12 cellular contexts compared by ENCODE assay signal in the genomic region with DNA sequence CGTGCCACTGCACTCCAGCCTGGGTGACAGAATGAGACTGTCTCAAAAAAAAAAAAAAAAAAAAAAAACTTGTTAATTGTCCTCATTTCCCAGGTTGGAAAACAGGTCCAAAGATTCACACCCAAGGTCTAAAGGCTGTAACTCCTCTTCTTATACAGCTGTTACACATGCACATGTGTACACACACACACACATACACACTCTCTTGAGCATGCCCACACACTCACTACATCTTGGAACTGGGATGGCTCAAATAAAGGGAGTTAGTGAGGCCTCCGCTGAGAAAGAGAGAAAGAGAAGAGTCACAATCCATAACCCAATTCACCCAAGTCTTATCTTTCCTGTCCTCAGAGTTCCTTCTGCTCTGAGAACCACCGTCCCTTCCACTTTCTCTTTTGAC. TPM values are rescaled to one million over a fixed set of nuclear protein-coding genes. Genes with fewer than 3 reads are reported as not detected.
DNase-seq lines count a peak whose midpoint lies in the region; ATAC-seq and TF ChIP-seq lines count a peak whose summit lies in the region.
"Had no signal": no experiment of that assay in that cellular context is flagged by ENCODE, and none has a peak within 500 bp of the region (broad histone marks: within the 10 kb centered on the region; RNA-seq: fewer than 3 reads in every experiment).

No MANE protein-coding gene starts in this region.

- CTCF ChIA-PET in naive thymus-derived CD4-positive, alpha-beta T cell (lab: Charles Lee), result interaction anchor here (0.9 to 15.9 kb wide), 10 partner anchors 9 to 106 kb away, joined by 3 to 411 read pairs (median 9); partner anchors contain the start of genes HLA-DMA, PSMB9, TAP1 and TAP2

- peaks cover 0 to 3% (median 0%) of the 10 kb centered on the region in 11 donors for H3K9me3 Mint-ChIP-seq in naive thymus-derived CD4-positive, alpha-beta T cell

- H3F3A ChIP-seq in DOHH2 (ENCODE audit: control insufficient read depth, insufficient read depth) (peaks cover 68% of the 10 kb centered on the region), SU-DHL-6 (ENCODE audit: insufficient read depth) (peaks cover 80% of the 10 kb centered on the region)

- peaks cover 0 to 5% (median 0%) of the 10 kb centered on the region in 5 donors for H3K36me3 Mint-ChIP-seq in naive thymus-derived CD4-positive, alpha-beta T cell

- no peaks in the 10 kb centered on the region for H3K27me3 ChIP-seq in DOHH2 (ENCODE audit: control insufficient read depth, low read length)
- no peaks in the 10 kb centered on the region for H3K27me3 ChIP-seq in SU-DHL-6 (ENCODE audit: low read length)
- no peaks in the 10 kb centered on the region for H3K27me3 ChIP-seq in naive thymus-derived CD4-positive, alpha-beta T cell (ENCODE audit: control insufficient read depth in 2 of 2, insufficient read depth in 2 of 2, low read length in 2 of 2)
- H3K27me3 ChIP-seq: body of pancreas had no signal

- H3K9me3 ChIP-seq in DOHH2 (ENCODE audit: control insufficient read depth, insufficient read depth, low read length) (peaks cover 8% of the 10 kb centered on the region; the same call in 1 of the 2 replicates), SU-DHL-6 (ENCODE audit: insufficient read depth, low read length) (no peaks in the 10 kb centered on the region)
- H3K9me3 ChIP-seq in naive thymus-derived CD4-positive, alpha-beta T cell (ENCODE audit: control insufficient read depth in 2 of 3, low read length in 3 of 3), result no peaks in the 10 kb centered on the region
- H3K9me3 ChIP-seq: body of pancreas, esophagus squamous epithelium had no signal

- intact Hi-C loops in naive thymus-derived CD4-positive, alpha-beta T cell (cut with micrococcal nuclease), result loop anchor here (1.0 kb wide), 2 partner anchors 9 kb away; partner anchors contain the start of gene HLA-DMA (in 1 of the 2)

- H3K4me3 ChIP-seq in DOHH2 (ENCODE audit: low read length) (peak overlapping the region; percentile 90), SU-DHL-6 (ENCODE audit: insufficient read depth, low read length, poor library complexity, severe bottlenecking) (peak overlapping the region; percentile 46)
- peak overlapping the region; percentile 36 for H3K4me3 ChIP-seq in naive thymus-derived CD4-positive, alpha-beta T cell (ENCODE audit: low read length)
- H3K4me3 ChIP-seq: body of pancreas had no signal

- H3K79me2 ChIP-seq in DOHH2 (ENCODE audit: control insufficient read depth, low read length) (peaks cover 46% of the 10 kb centered on the region), SU-DHL-6 (ENCODE audit: insufficient read depth, low read length) (peaks cover 38% of the 10 kb centered on the region)

- no peaks in the 10 kb centered on the region for H3K27me3 Mint-ChIP-seq in naive thymus-derived CD4-positive, alpha-beta T cell

- peak overlapping the region; percentile 85 to 98 (median 97) for H3K27ac Mint-ChIP-seq in naive thymus-derived CD4-positive, alpha-beta T cell

- DNase-seq in naive thymus-derived CD4-positive, alpha-beta T cell, result no peak
- DNase-seq in NCI-H1930 (lab: John Stamatoyannopoulos, UW) (no peak), SHP77 (lab: John Stamatoyannopoulos, UW) (no peak), H4 (ENCODE audit: low spot score) (no peak)
- DNase-seq: activated CD4-positive, CD25-positive, alpha-beta regulatory T cell treated with anti-CD3 and anti-CD28 coated beads, Interleukin-2, amount 50 U/mL, for 72 hours; EL; esophagus squamous epithelium; occipital lobe had no signal

- H3K4me1 ChIP-seq in DOHH2 (ENCODE audit: control insufficient read depth, low read length), result peaks cover 87% of the 10 kb centered on the region
- H3K4me1 ChIP-seq in naive thymus-derived CD4-positive, alpha-beta T cell (ENCODE audit: control insufficient read depth in 2 of 2, insufficient read depth in 2 of 2, low read length in 2 of 2), result peaks cover 55% of the 10 kb centered on the region in 2 donors

- H3K4me1 Mint-ChIP-seq in naive thymus-derived CD4-positive, alpha-beta T cell, result peaks cover 56 to 83% (median 73%) of the 10 kb centered on the region in 7 donors

- H3K36me3 ChIP-seq in DOHH2 (ENCODE audit: control insufficient read depth, low read length), result peaks cover 47% of the 10 kb centered on the region
- H3K36me3 ChIP-seq in SU-DHL-6 (ENCODE audit: low read length), result peaks cover 7% of the 10 kb centered on the region; the same call in 1 of the 2 replicates
- no peaks in the 10 kb centered on the region for H3K36me3 ChIP-seq in naive thymus-derived CD4-positive, alpha-beta T cell (ENCODE audit: control insufficient read depth in 2 of 3, insufficient read depth in 3 of 3, low read length in 3 of 3)
- H3K36me3 ChIP-seq: esophagus squamous epithelium had no signal

- H3K9me2 ChIP-seq in DOHH2 (replicated peaks; ENCODE audit: control insufficient read depth, low read length), result no peaks in the 10 kb centered on the region
- no peaks in the 10 kb centered on the region for H3K9me2 ChIP-seq in SU-DHL-6 (replicated peaks; ENCODE audit: insufficient read depth, low read length)

- H3K27ac ChIP-seq in DOHH2 (ENCODE audit: low read depth, low read length) (peak overlapping the region; percentile 100), SU-DHL-6 (ENCODE audit: low read depth, low read length) (peak overlapping the region; percentile 97)
- peak overlapping the region; percentile 65 for H3K27ac ChIP-seq in naive thymus-derived CD4-positive, alpha-beta T cell (ENCODE audit: low read depth, low read length)

- TF ChIP-seq CTCF in DOHH2 (IDR thresholded peaks at IDR 0.05; ENCODE audit: low read depth, low read length, poor library complexity, severe bottlenecking), result no peak
- TF ChIP-seq CTCF in SU-DHL-6 (IDR thresholded peaks at IDR 0.05; ENCODE audit: insufficient read depth, low read length, poor library complexity, severe bottlenecking), result no peak

- POLR2A ChIA-PET in naive thymus-derived CD4-positive, alpha-beta T cell (lab: Charles Lee), result interaction anchor here (0.5 to 14.8 kb wide), 16 partner anchors 8 to 370 kb away, joined by 3 to 614 read pairs (median 3); partner anchors contain the start of genes BRD2, HLA-DMA, PSMB9 and TAP1

- H3K4me3 Mint-ChIP-seq in naive thymus-derived CD4-positive, alpha-beta T cell, result peak overlapping the region; percentile 71 to 93 (median 88)

- H3K4me2 ChIP-seq in DOHH2 (ENCODE audit: low read length), result peak overlapping the region; percentile 90
- peak overlapping the region; percentile 72 for H3K4me2 ChIP-seq in SU-DHL-6 (ENCODE audit: low read depth, low read length, poor library complexity, severe bottlenecking)

- ATAC-seq in GM21825 (IDR thresholded peaks at IDR 0.05; ENCODE audit: unreplicated experiment), result peak; percentile 9
- no peak for ATAC-seq in naive thymus-derived CD4-positive, alpha-beta T cell
- ATAC-seq: body of pancreas had no signal

- H4K20me1 ChIP-seq in DOHH2 (ENCODE audit: control insufficient read depth, insufficient read depth, low read depth, low read length) (no peaks in the 10 kb centered on the region), SU-DHL-6 (ENCODE audit: low read depth, low read length) (no peaks in the 10 kb centered on the region)

- H3K9ac ChIP-seq in SU-DHL-6 (ENCODE audit: low read length), result peak overlapping the region; percentile 63

- H2AFZ ChIP-seq in SU-DHL-6 (ENCODE audit: low read depth, low read length, severe bottlenecking), result no peak overlapping the region

RNA-seq across cellular contexts. Expression of gene HLA-DMB, which starts 3.0 kb away (rescaled TPM):
- 10 to 100 TPM in 2 of 5 experiments, 1 to 10 TPM in 3; 7.8 to 82.5 (median 9.1) TPM for total RNA-seq in naive thymus-derived CD4-positive, alpha-beta T cell
- polyA plus RNA-seq in naive thymus-derived CD4-positive, alpha-beta T cell, result 10 to 100 TPM in 1 of 2 donors, 1 to 10 TPM in 1; 8.2 to 11.9 TPM
- total RNA-seq in H4 (2014; rRNA removed; shearing (Covaris generic)), result 4.5 and 4.6 TPM in 2 replicates

RNA-seq across cellular contexts. Expression of gene HLA-DMA, which starts 9.0 kb away (rescaled TPM):
- 100 to 1,000 TPM in 1 of 5 experiments, 10 to 100 TPM in 4; 12.5 to 120 (median 29.6) TPM for total RNA-seq in naive thymus-derived CD4-positive, alpha-beta T cell
- polyA plus RNA-seq in naive thymus-derived CD4-positive, alpha-beta T cell, result 10 to 100 TPM; 19.3 to 25.6 TPM
- total RNA-seq in H4 (2014; rRNA removed; shearing (Covaris generic)), result 10.3 and 13.0 TPM in 2 replicates

RNA-seq across cellular contexts. Expression of gene BRD2, which starts 24.5 kb away (rescaled TPM):
- 100 to 1,000 TPM; 275 to 391 (median 360) TPM for total RNA-seq in naive thymus-derived CD4-positive, alpha-beta T cell
- polyA plus RNA-seq in naive thymus-derived CD4-positive, alpha-beta T cell, result 10 to 100 TPM; 33.4 to 82.6 TPM
- total RNA-seq in H4 (2014; rRNA removed; shearing (Covaris generic)), result 52.2 and 57.6 TPM in 2 replicates

Comparison
In these comparisons a context has a peak if more than half of its experiments do, and no peak if none do; other contexts are left out.
1. H3K4me3 ChIP-seq: peak in every context shown above with its lines; median percentile 90 in DOHH2; 46 in SU-DHL-6; 36 in naive thymus-derived CD4-positive, alpha-beta T cell.